Comparison of ENCODE assay signal across 8 cellular contexts in the genomic region with DNA sequence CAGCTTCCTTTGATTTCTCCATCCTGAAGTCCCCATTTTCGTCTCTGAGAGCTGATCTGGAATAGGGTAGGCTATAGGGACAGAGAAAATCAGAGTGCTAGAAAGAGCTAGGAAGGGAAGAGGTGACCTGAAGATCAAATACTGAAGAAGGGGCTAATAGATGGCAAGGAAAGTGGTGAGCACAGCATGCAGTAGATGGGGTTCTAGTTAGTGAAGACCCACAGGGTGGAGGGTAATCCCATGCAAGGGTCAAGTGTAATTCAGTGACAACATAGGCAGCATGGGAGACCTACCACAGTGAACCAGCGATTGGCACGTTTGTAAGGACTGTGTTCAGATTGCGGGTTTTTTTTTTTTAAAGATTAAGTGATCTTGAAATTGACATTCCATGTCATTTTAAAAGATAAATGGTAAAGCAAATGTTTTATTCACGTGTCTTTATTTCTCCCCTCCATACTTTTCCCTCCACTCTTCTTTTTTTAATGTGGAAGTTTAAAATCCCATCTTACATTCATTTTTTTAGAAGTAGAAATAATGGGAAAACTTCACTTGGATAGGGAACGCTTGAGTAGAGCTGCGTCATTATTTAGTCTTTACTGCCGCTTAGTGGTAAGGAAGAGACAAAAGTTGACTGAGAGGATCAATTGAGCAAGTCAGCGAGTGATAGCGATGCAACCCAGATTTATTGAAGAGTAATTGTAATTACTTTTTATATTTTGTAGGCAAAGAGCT.
A peak's percentile ranks its signal among the peaks of the same experiment; 100 is the strongest.
DNase-seq lines count a peak whose midpoint lies in the region; ATAC-seq and TF ChIP-seq lines count a peak whose summit lies in the region.

No MANE protein-coding gene starts in this region.

- peak; percentile 75 for TF ChIP-seq CTCF in astrocyte of the cerebellum (IDR thresholded peaks at IDR 0.05; ENCODE audit: low read depth, low read length, missing control alignments)

- H3K4me3 ChIP-seq in astrocyte of the cerebellum (ENCODE audit: low read depth, low read length) = no peak overlapping the region

- DNase-seq in activated CD8-positive, alpha-beta memory T cell treated with anti-CD3 and anti-CD28 coated beads, Interleukin-2, amount 50 U/mL, for 1 hour (ENCODE audit: extremely low read depth) = peak; percentile 5
- no peak for DNase-seq in activated CD8-positive, alpha-beta memory T cell treated with anti-CD3 and anti-CD28 coated beads, Interleukin-2, amount 50 U/mL, for 4 hours
- DNase-seq in NCI-H226 = peak; percentile 16
- peak; percentile 67 for DNase-seq in astrocyte of the cerebellum (ENCODE audit: low read depth)
- DNase-seq in iPS DF 19.7 (ENCODE audit: low read depth, low spot score) = peak; percentile 47
- DNase-seq in stimulated activated naive CD8-positive, alpha-beta T cell treated with anti-CD3 and anti-CD28 coated beads, Interleukin-15, Interleukin-2, amounts not matched to agents 100 U/mL and 50 U/mL, for 24 hours = no peak
- no peak for DNase-seq in islet precursor cell

- ATAC-seq in HG02852 (IDR thresholded peaks at IDR 0.05; ENCODE audit: unreplicated experiment) = peak; percentile 78
- peak; percentile 71 for ATAC-seq in stimulated activated naive CD8-positive, alpha-beta T cell treated with anti-CD3 and anti-CD28 coated beads, Interleukin-15, Interleukin-2, amounts not matched to agents 100 U/mL and 50 U/mL, for 24 hours

- in situ Hi-C loops in astrocyte of the cerebellum (cut with HindIII; ENCODE audit: low sequenced_read_pairs) = no loop called here

Comparison
In these comparisons a context has a peak if more than half of its experiments do, and no peak if none do; other contexts are left out.
1. DNase-seq: peak in activated CD8-positive, alpha-beta memory T cell treated with anti-CD3 and anti-CD28 coated beads, Interleukin-2, amount 50 U/mL, for 1 hour (single experiment), NCI-H226 (single experiment), astrocyte of the cerebellum (single experiment) and iPS DF 19.7 (single experiment); none in activated CD8-positive, alpha-beta memory T cell treated with anti-CD3 and anti-CD28 coated beads, Interleukin-2, amount 50 U/mL, for 4 hours (single experiment), stimulated activated naive CD8-positive, alpha-beta T cell treated with anti-CD3 and anti-CD28 coated beads, Interleukin-15, Interleukin-2, amounts not matched to agents 100 U/mL and 50 U/mL, for 24 hours (single experiment) and islet precursor cell (single experiment).